Comparison of ENCODE assay signal across 22 cellular contexts in the genomic region with DNA sequence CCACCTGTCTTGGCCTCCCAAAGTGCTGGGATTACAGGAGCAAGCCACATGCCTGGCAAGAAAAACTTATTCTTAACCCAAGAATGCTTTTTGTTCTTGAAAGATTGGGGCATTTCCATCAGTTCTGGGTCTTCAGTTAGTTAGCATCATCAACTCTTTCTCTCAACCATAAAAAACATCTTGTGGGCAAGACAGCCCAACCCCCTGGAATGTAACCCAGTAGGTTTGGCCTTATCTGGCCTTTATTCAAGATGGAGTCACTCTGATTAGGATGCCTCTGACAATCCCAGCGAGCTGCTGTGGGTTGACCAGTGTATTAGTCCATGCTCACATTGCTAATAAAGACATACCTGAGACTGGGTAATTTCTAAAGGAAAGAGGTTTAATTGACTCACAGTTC. TPM values are rescaled to one million over a fixed set of nuclear protein-coding genes. Genes with fewer than 3 reads are reported as not detected.
"Had no signal": no experiment of that assay in that cellular context is flagged by ENCODE, and none has a peak within 500 bp of the region (broad histone marks: within the 10 kb centered on the region; RNA-seq: fewer than 3 reads in every experiment).

No MANE protein-coding gene starts in this region.

- H3K27me3 Mint-ChIP-seq: activated CD4-positive, alpha-beta memory T cell treated with anti-CD3 and anti-CD28 coated beads, Interleukin-2, amount 10 ng/mL, durations not matched to agents 7 days and 5 days; activated naive CD4-positive, alpha-beta T cell treated with anti-CD3 and anti-CD28 coated beads, Interleukin-2, amount 50 U/mL, for 24 hours; dendritic cell treated with granulocyte-macrophage colony-stimulating factor and Interleukin-4, amounts not matched to agents 40 ng/mL and 50 ng/mL, for 4 days had no signal

- H3K27ac ChIP-seq: adrenal gland, gastrocnemius medialis, lower lobe of right lung, ovary had no signal

- DNase-seq: activated CD4-positive, alpha-beta memory T cell treated with anti-CD3 and anti-CD28 coated beads, Interleukin-2, amount 10 ng/mL, durations not matched to agents 7 days and 5 days; activated CD4-positive, alpha-beta T cell treated with anti-CD3 and anti-CD28 coated beads for 1 hour; activated T-cell treated with anti-CD3 and anti-CD28 coated beads, Interleukin-2, amount 50 U/mL, for 24 hours; adrenal gland; effector memory CD4-positive, alpha-beta T cell; gastrocnemius medialis; left cardiac atrium; midbrain; ovary; substantia nigra had no signal

- H3K4me1 Mint-ChIP-seq: activated naive CD4-positive, alpha-beta T cell treated with anti-CD3 and anti-CD28 coated beads, Interleukin-2, amount 50 U/mL, for 24 hours had no signal

- H3K4me1 ChIP-seq: adrenal gland, gastrocnemius medialis had no signal

- H3K36me3 ChIP-seq: adrenal gland, gastrocnemius medialis, heart left ventricle, lower lobe of right lung, ovary, tibial nerve had no signal

- H3K4me3 ChIP-seq: adrenal gland, gastrocnemius medialis, heart left ventricle, lower lobe of right lung, ovary, tibial nerve had no signal

- H3K27ac Mint-ChIP-seq: activated CD4-positive, alpha-beta memory T cell treated with anti-CD3 and anti-CD28 coated beads, Interleukin-2, amount 10 ng/mL, durations not matched to agents 7 days and 5 days; activated naive CD4-positive, alpha-beta T cell treated with anti-CD3 and anti-CD28 coated beads, Interleukin-2, amount 50 U/mL, for 24 hours; activated T-cell treated with anti-CD3 and anti-CD28 coated beads, Interleukin-2, amount 50 U/mL, for 24 hours; dendritic cell treated with granulocyte-macrophage colony-stimulating factor and Interleukin-4, amounts not matched to agents 40 ng/mL and 50 ng/mL, for 4 days; stimulated activated memory B cell treated with anti-CD40 and anti-IgM and Interleukin-4, amounts not matched to agents 10 μg/mL and 1 μg/mL and 100 μg/mL, for 72 hours had no signal

- H3K9me3 Mint-ChIP-seq: activated CD4-positive, alpha-beta memory T cell treated with anti-CD3 and anti-CD28 coated beads, Interleukin-2, amount 10 ng/mL, durations not matched to agents 7 days and 5 days; activated naive CD4-positive, alpha-beta T cell treated with anti-CD3 and anti-CD28 coated beads, Interleukin-2, amount 50 U/mL, for 24 hours; activated T-cell treated with anti-CD3 and anti-CD28 coated beads, Interleukin-2, amount 50 U/mL, for 24 hours; dendritic cell treated with granulocyte-macrophage colony-stimulating factor and Interleukin-4, amounts not matched to agents 40 ng/mL and 50 ng/mL, for 4 days; neural crest cell; stimulated activated memory B cell treated with anti-CD40 and anti-IgM and Interleukin-4, amounts not matched to agents 10 μg/mL and 1 μg/mL and 100 μg/mL, for 72 hours had no signal

- H3K4me3 Mint-ChIP-seq: activated CD4-positive, alpha-beta memory T cell treated with anti-CD3 and anti-CD28 coated beads, Interleukin-2, amount 10 ng/mL, durations not matched to agents 7 days and 5 days; activated naive CD4-positive, alpha-beta T cell treated with anti-CD3 and anti-CD28 coated beads, Interleukin-2, amount 50 U/mL, for 24 hours; activated T-cell treated with anti-CD3 and anti-CD28 coated beads, Interleukin-2, amount 50 U/mL, for 24 hours; dendritic cell treated with granulocyte-macrophage colony-stimulating factor and Interleukin-4, amounts not matched to agents 40 ng/mL and 50 ng/mL, for 4 days; neural crest cell; stimulated activated memory B cell treated with anti-CD40 and anti-IgM and Interleukin-4, amounts not matched to agents 10 μg/mL and 1 μg/mL and 100 μg/mL, for 72 hours had no signal

- ATAC-seq: gastrocnemius medialis; heart left ventricle; left cardiac atrium; SK-N-SH treated with all-trans-retinoic acid at 6 μM for 48 hours; stimulated activated memory B cell treated with anti-CD40 and anti-IgM and Interleukin-4, amounts not matched to agents 10 μg/mL and 1 μg/mL and 100 μg/mL, for 72 hours had no signal

- H3K36me3 Mint-ChIP-seq: activated naive CD4-positive, alpha-beta T cell treated with anti-CD3 and anti-CD28 coated beads, Interleukin-2, amount 50 U/mL, for 24 hours; stimulated activated memory B cell treated with anti-CD40 and anti-IgM and Interleukin-4, amounts not matched to agents 10 μg/mL and 1 μg/mL and 100 μg/mL, for 72 hours had no signal

- H3K27me3 ChIP-seq: adrenal gland, heart left ventricle, ovary, tibial nerve had no signal

- H3K9me3 ChIP-seq: adrenal gland, gastrocnemius medialis, heart left ventricle, lower lobe of right lung, ovary, tibial nerve had no signal

RNA-seq across cellular contexts. Expression of a gene that starts 26.5 kb away (rescaled TPM):
- total RNA-seq: activated CD4-positive, alpha-beta memory T cell treated with anti-CD3 and anti-CD28 coated beads, Interleukin-2, amount 10 ng/mL, durations not matched to agents 7 days and 5 days; myocyte; pulmonary artery endothelial cell; T-helper 1 cell treated with Interleukin-12 subunit alpha and Interleukin-12 subunit beta and Interleukin-4 antibody, amounts not matched to agents 30 ng/mL and 1 ng/mL, for 36 hours had no signal

RNA-seq across cellular contexts. Expression of a gene that starts 58.7 kb away (rescaled TPM):
- total RNA-seq: activated CD4-positive, alpha-beta memory T cell treated with anti-CD3 and anti-CD28 coated beads, Interleukin-2, amount 10 ng/mL, durations not matched to agents 7 days and 5 days; adrenal gland; cerebellum; gastrocnemius medialis; heart left ventricle; left cardiac atrium; lower lobe of right lung; myocyte; neural crest cell; ovary; pulmonary artery endothelial cell; T-helper 1 cell treated with Interleukin-12 subunit alpha and Interleukin-12 subunit beta and Interleukin-4 antibody, amounts not matched to agents 30 ng/mL and 1 ng/mL, for 36 hours; tibial nerve had no signal
